Comparison of ENCODE assay signal across 22 cellular contexts in genomic region chrX:152822383-152823086, GRCh38. TPM values are rescaled to one million over a fixed set of nuclear protein-coding genes. Genes with fewer than 3 reads are reported as not detected.
"Had no signal": no experiment of that assay in that cellular context is flagged by ENCODE, and none has a peak within 500 bp of the region (broad histone marks: within the 10 kb centered on the region; RNA-seq: fewer than 3 reads in every experiment).

No MANE protein-coding gene starts in this region.

- H3K27ac ChIP-seq: ovary, right lobe of liver, spleen, suprapubic skin had no signal

- H3K36me3 ChIP-seq: ovary, right lobe of liver, suprapubic skin had no signal

- H3K27me3 Mint-ChIP-seq: activated naive CD8-positive, alpha-beta T cell treated with anti-CD3 and anti-CD28 coated beads for 36 hours; brain had no signal

- FAIRE-seq: islet of Langerhans had no signal

- H3K9me3 Mint-ChIP-seq: activated B cell treated with CpG ODN at 0.5 μM for 24 hours; activated CD4-positive, alpha-beta T cell treated with anti-CD3 and anti-CD28 coated beads, Interleukin-2, amount 10 ng/mL, durations not matched to agents 24 days and 14 days; activated naive CD8-positive, alpha-beta T cell treated with anti-CD3 and anti-CD28 coated beads for 36 hours; activated T-helper 1 cell treated with anti-CD3 and anti-CD28 coated beads, Interleukin-12 subunit alpha, Interleukin-12 subunit beta, Interleukin-2, Interleukin-4 antibody, amounts not matched to agents 30 ng/mL and 10 ng/mL and 1 ng/mL, durations not matched to agents 14 hours and 24 hours and 36 hours; stimulated activated naive CD8-positive, alpha-beta T cell treated with anti-CD3 and anti-CD28 coated beads, Interleukin-15, Interleukin-2, amounts not matched to agents 100 ng/mL and 50 ng/mL, for 24 hours; type B pancreatic cell had no signal

- H3K27ac Mint-ChIP-seq: activated B cell treated with CpG ODN at 0.5 μM for 24 hours; activated CD4-positive, alpha-beta T cell treated with anti-CD3 and anti-CD28 coated beads, Interleukin-2, amount 10 ng/mL, durations not matched to agents 24 days and 14 days; activated naive CD8-positive, alpha-beta T cell treated with anti-CD3 and anti-CD28 coated beads for 36 hours; activated T-helper 1 cell treated with anti-CD3 and anti-CD28 coated beads, Interleukin-12 subunit alpha, Interleukin-12 subunit beta, Interleukin-2, Interleukin-4 antibody, amounts not matched to agents 30 ng/mL and 10 ng/mL and 1 ng/mL, durations not matched to agents 14 hours and 24 hours and 36 hours; brain; stimulated activated naive CD8-positive, alpha-beta T cell treated with anti-CD3 and anti-CD28 coated beads, Interleukin-15, Interleukin-2, amounts not matched to agents 100 ng/mL and 50 ng/mL, for 24 hours; type B pancreatic cell had no signal

- H3K4me1 Mint-ChIP-seq: activated B cell treated with CpG ODN at 0.5 μM for 24 hours; activated CD4-positive, alpha-beta T cell treated with anti-CD3 and anti-CD28 coated beads, Interleukin-2, amount 10 ng/mL, durations not matched to agents 24 days and 14 days; activated naive CD8-positive, alpha-beta T cell treated with anti-CD3 and anti-CD28 coated beads for 36 hours had no signal

- H3K9me3 ChIP-seq: ovary, right lobe of liver, spleen, suprapubic skin had no signal

- H3K36me3 Mint-ChIP-seq: activated naive CD8-positive, alpha-beta T cell treated with anti-CD3 and anti-CD28 coated beads for 36 hours; brain; type B pancreatic cell had no signal

- H3K4me1 ChIP-seq: right lobe of liver, spleen, suprapubic skin had no signal

- H3K4me3 ChIP-seq: lung, ovary, right lobe of liver, spleen, suprapubic skin had no signal

- H3K27me3 ChIP-seq: ovary, right lobe of liver, suprapubic skin had no signal

- DNase-seq: activated B cell treated with CpG ODN at 0.5 μM for 24 hours; activated CD4-positive, alpha-beta T cell treated with anti-CD3 and anti-CD28 coated beads, Interleukin-2, amount 10 ng/mL, durations not matched to agents 24 days and 14 days; activated CD8-positive, alpha-beta memory T cell treated with anti-CD3 and anti-CD28 coated beads for 24 hours; activated naive CD8-positive, alpha-beta T cell treated with anti-CD3 and anti-CD28 coated beads for 36 hours; amygdala; central memory CD4-positive, alpha-beta T cell; effector memory CD4-positive, alpha-beta T cell; midbrain; ovary; right lobe of liver; spleen had no signal

- H3K4me3 Mint-ChIP-seq: activated B cell treated with CpG ODN at 0.5 μM for 24 hours; activated CD4-positive, alpha-beta T cell treated with anti-CD3 and anti-CD28 coated beads, Interleukin-2, amount 10 ng/mL, durations not matched to agents 24 days and 14 days; activated naive CD8-positive, alpha-beta T cell treated with anti-CD3 and anti-CD28 coated beads for 36 hours; activated T-helper 1 cell treated with anti-CD3 and anti-CD28 coated beads, Interleukin-12 subunit alpha, Interleukin-12 subunit beta, Interleukin-2, Interleukin-4 antibody, amounts not matched to agents 30 ng/mL and 10 ng/mL and 1 ng/mL, durations not matched to agents 14 hours and 24 hours and 36 hours; brain; stimulated activated naive CD8-positive, alpha-beta T cell treated with anti-CD3 and anti-CD28 coated beads, Interleukin-15, Interleukin-2, amounts not matched to agents 100 ng/mL and 50 ng/mL, for 24 hours; type B pancreatic cell had no signal

RNA-seq across cellular contexts. Expression of gene MAGEA6, which starts 53.0 kb away (rescaled TPM):
- total RNA-seq: activated B cell treated with CpG ODN at 0.5 μM for 24 hours; activated CD4-positive, alpha-beta T cell treated with anti-CD3 and anti-CD28 coated beads, Interleukin-2, amount 10 ng/mL, durations not matched to agents 24 days and 14 days; activated naive CD8-positive, alpha-beta T cell treated with anti-CD3 and anti-CD28 coated beads for 36 hours; activated T-helper 1 cell treated with anti-CD3 and anti-CD28 coated beads, Interleukin-12 subunit alpha, Interleukin-12 subunit beta, Interleukin-2, Interleukin-4 antibody, amounts not matched to agents 30 ng/mL and 10 ng/mL and 1 ng/mL, durations not matched to agents 14 hours and 24 hours and 36 hours; fibroblast of lung; lung; myocyte; ovary; pulmonary artery endothelial cell; right lobe of liver; spleen; suprapubic skin had no signal
- polyA plus RNA-seq: fibroblast of lung, lung, neural cell, ovary, spleen had no signal
